ENCODE assay signal across 12 cellular contexts in genomic region chr11:88555018-88555828, GRCh38.
DNase-seq lines count a peak whose midpoint lies in the region; ATAC-seq, FAIRE-seq and TF ChIP-seq lines count a peak whose summit lies in the region.
"Had no signal": no experiment of that assay in that cellular context is flagged by ENCODE, and none has a peak within 500 bp of the region (broad histone marks: within the 10 kb centered on the region; RNA-seq: fewer than 3 reads in every experiment).

No MANE protein-coding gene starts in this region.

- ATAC-seq in HG03378 (IDR thresholded peaks at IDR 0.05; ENCODE audit: unreplicated experiment): no peak
- ATAC-seq in GM21825 (IDR thresholded peaks at IDR 0.05; ENCODE audit: unreplicated experiment): no peak
- ATAC-seq in HG03045 (IDR thresholded peaks at IDR 0.05; ENCODE audit: unreplicated experiment): no peak

- H4K20me1 ChIP-seq in fibroblast of lung (ENCODE audit: control insufficient read depth, extremely low read depth, insufficient read depth, low read length): no peaks in the 10 kb centered on the region

- H3K9ac ChIP-seq in fibroblast of lung (ENCODE audit: insufficient read depth, low read length): no peak overlapping the region

- no peaks in the 10 kb centered on the region for H3K79me2 ChIP-seq in fibroblast of lung (ENCODE audit: control insufficient read depth, insufficient read depth, low read length)

- H3K4me1 ChIP-seq in fibroblast of lung (ENCODE audit: control insufficient read depth, extremely low read depth, insufficient read depth, low read length): peaks cover 11% of the 10 kb centered on the region

- peak overlapping the region; percentile 79 for H3K27ac ChIP-seq in fibroblast of lung (ENCODE audit: insufficient read depth, low read length)
- H3K27ac ChIP-seq: thoracic aorta had no signal

- H3K4me3 ChIP-seq in fibroblast of lung (replicated peaks in 1 of 4; ENCODE audit: control extremely low read depth in 1 of 4, insufficient read depth in 1 of 4, low read depth in 3 of 4, low read length in 4 of 4): peak overlapping the region in 2 of 4 experiments; percentile 6 to 20
- H3K4me3 ChIP-seq: thoracic aorta had no signal

- no peak for TF ChIP-seq CTCF in fibroblast of lung (conservative IDR thresholded peaks at IDR 0.05 in 1 of 2, IDR thresholded peaks at IDR 0.05 in 1 of 2; ENCODE audit: low read depth in 1 of 2, low read length in 2 of 2)

- peak; percentile 99 for DNase-seq in EL
- DNase-seq in RCC 7860 (ENCODE audit: low spot score): peak; percentile 92
- peak; percentile 99 to 100 for DNase-seq in fibroblast of lung (ENCODE audit: low read depth in 2 of 2)
- peak; percentile 99 for DNase-seq in pulmonary artery endothelial cell (ENCODE audit: low read depth, low spot score)
- DNase-seq in nucleus accumbens (lab: John Stamatoyannopoulos, UW): no peak
- DNase-seq: anterior cingulate cortex, GF-D8, NCI-H446 had no signal

- peak; percentile 89 for FAIRE-seq in RCC 7860 (lab: Jason Lieb, UNC)

- no peak overlapping the region for H2AFZ ChIP-seq in fibroblast of lung (ENCODE audit: low read length)

- H3K27me3 ChIP-seq in fibroblast of lung (ENCODE audit: control insufficient read depth, insufficient read depth, low read length): no peaks in the 10 kb centered on the region

- peak overlapping the region; percentile 69 for H3K4me2 ChIP-seq in fibroblast of lung (ENCODE audit: extremely low read depth, insufficient read depth, low read length)

- no peaks in the 10 kb centered on the region for H3K36me3 ChIP-seq in fibroblast of lung (ENCODE audit: control insufficient read depth, insufficient read depth, low read length)
- H3K36me3 ChIP-seq: thoracic aorta had no signal

- H3K9me3 ChIP-seq in fibroblast of lung (ENCODE audit: control insufficient read depth, insufficient read depth, low read depth, low read length): no peaks in the 10 kb centered on the region
- H3K9me3 ChIP-seq: thoracic aorta had no signal

Comparison
In these comparisons a context has a peak if more than half of its experiments do, and no peak if none do; other contexts are left out.
1. DNase-seq: peak in EL (single experiment), RCC 7860 (single experiment), fibroblast of lung (2 of 2) and pulmonary artery endothelial cell (single experiment); none in nucleus accumbens (0 of 56).